Comparison of ENCODE assay signal across 1 cellular context in the genomic region with DNA sequence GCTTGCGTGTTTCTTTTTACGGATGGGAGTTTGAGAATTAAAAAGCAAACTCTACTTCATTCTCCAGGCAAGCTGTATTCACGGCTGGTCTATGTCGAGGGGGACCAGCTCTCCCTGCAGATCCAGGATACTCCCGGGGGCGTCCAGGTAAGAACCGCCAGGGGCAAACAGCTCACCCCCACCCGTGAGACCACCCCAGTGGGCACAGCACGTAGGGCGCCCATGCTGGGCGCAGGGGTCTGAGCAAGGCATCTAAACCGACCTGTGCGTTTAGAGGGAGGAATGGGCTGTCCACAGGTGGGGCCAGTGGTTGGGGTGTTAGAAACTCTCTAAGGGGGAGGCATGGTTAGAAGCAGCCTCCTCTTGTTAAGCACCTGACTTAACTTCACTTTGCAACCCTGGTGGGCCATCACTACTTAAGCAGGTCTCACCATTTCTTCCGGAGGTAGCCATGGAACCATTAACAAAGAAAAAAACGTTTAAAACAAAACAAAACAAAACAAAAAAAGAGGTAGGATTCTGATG.
TF ChIP-seq lines count a peak whose summit lies in the region.

No MANE protein-coding gene starts in this region.

TF ChIP-seq in endothelial cell of umbilical vein, 7 proteins besides CTCF, POLR2A, EP300 and RAD21 (continued from another document):
- TF ChIP-seq, protein P1, sequence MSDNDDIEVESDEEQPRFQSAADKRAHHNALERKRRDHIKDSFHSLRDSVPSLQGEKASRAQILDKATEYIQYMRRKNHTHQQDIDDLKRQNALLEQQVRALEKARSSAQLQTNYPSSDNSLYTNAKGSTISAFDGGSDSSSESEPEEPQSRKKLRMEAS (IDR thresholded peaks at IDR 0.05; ENCODE audit: insufficient read depth, insufficient read length), result no peak
- TF ChIP-seq GATA2 (IDR thresholded peaks at IDR 0.05; ENCODE audit: insufficient read depth, insufficient read length, low read depth, low read length), result no peak
